ENCODE assay signal across 25 cellular contexts in genomic region chr17:82802141-82802540, GRCh38. TPM values are rescaled to one million over a fixed set of nuclear protein-coding genes. Genes with fewer than 3 reads are reported as not detected.
A peak's percentile ranks its signal among the peaks of the same experiment; 100 is the strongest.
DNase-seq lines count a peak whose midpoint lies in the region; ATAC-seq, FAIRE-seq and TF ChIP-seq lines count a peak whose summit lies in the region.
"Had no signal": no experiment of that assay in that cellular context is flagged by ENCODE, and none has a peak within 500 bp of the region (broad histone marks: within the 10 kb centered on the region; RNA-seq: fewer than 3 reads in every experiment).

No MANE protein-coding gene starts in this region.

- no peak overlapping the region for H3K9ac ChIP-seq in astrocyte (ENCODE audit: low read length)

- H3F3A ChIP-seq in GM23338 (replicated peaks; ENCODE audit: low read depth) = no peaks in the 10 kb centered on the region
- no peaks in the 10 kb centered on the region for H3F3A ChIP-seq in PC-9 (ENCODE audit: insufficient read depth, low read depth)

- H2AFZ ChIP-seq in GM23338 (no peak overlapping the region), astrocyte (ENCODE audit: low read depth, low read length) (no peak overlapping the region), PC-9 (no peak overlapping the region)

- H4K20me1 ChIP-seq in GM23338 (replicated peaks; ENCODE audit: insufficient read depth) = no peaks in the 10 kb centered on the region; the same call in 1 of the 2 replicates
- H4K20me1 ChIP-seq in astrocyte (ENCODE audit: insufficient read depth, low read length) = peaks cover 20% of the 10 kb centered on the region
- H4K20me1 ChIP-seq in PC-9 (ENCODE audit: insufficient read depth) = no peaks in the 10 kb centered on the region

- H3K79me2 ChIP-seq in GM23338 (replicated peaks; ENCODE audit: insufficient read depth) (peaks cover 37% of the 10 kb centered on the region), astrocyte (ENCODE audit: insufficient read depth, low read length) (peaks cover 3% of the 10 kb centered on the region), PC-9 (ENCODE audit: low read depth) (no peaks in the 10 kb centered on the region)

- H3K9me3 ChIP-seq in A673 (ENCODE audit: low read depth, low read length, poor library complexity, severe bottlenecking) (no peaks in the 10 kb centered on the region), astrocyte (ENCODE audit: insufficient read depth, low read depth, low read length) (no peaks in the 10 kb centered on the region), PC-9 (ENCODE audit: insufficient read depth, low read depth) (no peaks in the 10 kb centered on the region)
- H3K9me3 ChIP-seq: HAP-1 had no signal

- H3K36me3 Mint-ChIP-seq in GM23338 (ENCODE audit: low read depth) = peaks cover 57% of the 10 kb centered on the region
- H3K36me3 Mint-ChIP-seq in astrocyte (ENCODE audit: low read depth, unreplicated experiment) = peaks cover 11% of the 10 kb centered on the region

- H3K4me3 ChIP-seq in A673 (ENCODE audit: low read depth, low read length, poor library complexity, severe bottlenecking) = no peak overlapping the region
- H3K4me3 ChIP-seq in GM23338 = no peak overlapping the region
- no peak overlapping the region for H3K4me3 ChIP-seq in astrocyte (ENCODE audit: insufficient read depth, low read depth, low read length)
- peak overlapping the region; percentile 33 for H3K4me3 ChIP-seq in fibroblast of villous mesenchyme (ENCODE audit: low read depth, low read length)
- no peak overlapping the region for H3K4me3 ChIP-seq in PC-9
- H3K4me3 ChIP-seq: HAP-1 had no signal

- peaks cover 10% of the 10 kb centered on the region for H3K4me1 Mint-ChIP-seq in GM23338
- peaks cover 5% of the 10 kb centered on the region for H3K4me1 Mint-ChIP-seq in astrocyte (ENCODE audit: low read depth, unreplicated experiment)

- FAIRE-seq in astrocyte (lab: Jason Lieb, UNC) = no peak
- FAIRE-seq: frontal cortex had no signal

- DNase-seq in A673 (ENCODE audit: low spot score) (no peak), GM23338 (ENCODE audit: low spot score) (no peak), astrocyte (ENCODE audit: low read depth) (peak; percentile 60), fibroblast of villous mesenchyme (ENCODE audit: low read depth) (peak; percentile 40), PC-9 (no peak), SIG-M5 (lab: John Stamatoyannopoulos, UW) (no peak)
- DNase-seq: activated CD4-positive, CD25-positive, alpha-beta regulatory T cell; activated T-cell treated with anti-CD3 and anti-CD28 coated beads, Interleukin-2, amount 50 U/mL, for 72 hours; CD4-positive, alpha-beta T cell; effector memory CD4-positive, alpha-beta T cell; left colon; NCI-H1930; nucleus accumbens; stimulated activated naive CD4-positive, alpha-beta T cell treated with Interleukin-2 at 50 U/mL for 16 hours; T-helper 2 cell; trophoblast cell had no signal

- H3K27me3 Mint-ChIP-seq in GM23338 (ENCODE audit: insufficient read depth, low read depth, poor library complexity) = peaks cover 15% of the 10 kb centered on the region
- no peaks in the 10 kb centered on the region for H3K27me3 Mint-ChIP-seq in astrocyte (ENCODE audit: low read depth, unreplicated experiment)
- H3K27me3 Mint-ChIP-seq: CD4-positive, alpha-beta T cell; central memory CD8-positive, alpha-beta T cell had no signal

- no peak overlapping the region for H3K4me2 ChIP-seq in GM23338
- H3K4me2 ChIP-seq in astrocyte (ENCODE audit: low read length) = no peak overlapping the region
- H3K4me2 ChIP-seq in PC-9 = no peak overlapping the region

- ATAC-seq in GM23338 (no peak), HG03097 (IDR thresholded peaks at IDR 0.05; ENCODE audit: low FRiP score, unreplicated experiment) (no peak), GM21447 (IDR thresholded peaks at IDR 0.05; ENCODE audit: unreplicated experiment) (no peak)
- ATAC-seq: activated T-cell treated with anti-CD3 and anti-CD28 coated beads, Interleukin-2, amount 50 U/mL, for 72 hours; left colon; right cardiac atrium; Right ventricle myocardium inferior had no signal

- no peak overlapping the region for H3K27ac Mint-ChIP-seq in GM23338
- peak overlapping the region; percentile 64 for H3K27ac Mint-ChIP-seq in astrocyte (ENCODE audit: unreplicated experiment)
- H3K27ac Mint-ChIP-seq: activated T-cell treated with anti-CD3 and anti-CD28 coated beads, Interleukin-2, amount 50 U/mL, for 72 hours; CD4-positive, alpha-beta T cell had no signal

- H3K27me3 ChIP-seq in A673 (replicated peaks; ENCODE audit: insufficient read depth, low read depth, low read length, poor library complexity) (no peaks in the 10 kb centered on the region), GM23338 (ENCODE audit: insufficient read depth) (no peaks in the 10 kb centered on the region), astrocyte (ENCODE audit: insufficient read depth, low read length) (no peaks in the 10 kb centered on the region), PC-9 (ENCODE audit: insufficient read depth, low read depth) (no peaks in the 10 kb centered on the region)

- TF ChIP-seq CTCF in A673 (conservative IDR thresholded peaks at IDR 0.05; ENCODE audit: low read depth, low read length) (no peak), GM23338 (conservative IDR thresholded peaks at IDR 0.05; ENCODE audit: low read depth in 2 of 2) (no peak), astrocyte (IDR thresholded peaks at IDR 0.05; ENCODE audit: insufficient read depth, low read depth, low read length) (no peak), fibroblast of villous mesenchyme (IDR thresholded peaks at IDR 0.05; ENCODE audit: insufficient read depth, low read depth, low read length) (no peak), PC-9 (conservative IDR thresholded peaks at IDR 0.05) (no peak)

- no peak overlapping the region for H3K4me3 Mint-ChIP-seq in GM23338
- no peak overlapping the region for H3K4me3 Mint-ChIP-seq in astrocyte (ENCODE audit: unreplicated experiment)
- H3K4me3 Mint-ChIP-seq: activated T-cell treated with anti-CD3 and anti-CD28 coated beads, Interleukin-2, amount 50 U/mL, for 72 hours; CD4-positive, alpha-beta T cell; central memory CD8-positive, alpha-beta T cell had no signal

- CTCF ChIA-PET in A673 (lab: Charles Lee) = interaction anchor here (0.7 kb wide), 1 partner anchor 21 kb away, joined by 6 read pairs; no protein-coding TSS in a partner anchor
- CTCF ChIA-PET in PC-9 (lab: Charles Lee) = no interaction called here

- peaks cover 32% of the 10 kb centered on the region for H3K9me3 Mint-ChIP-seq in GM23338
- peaks cover 4% of the 10 kb centered on the region for H3K9me3 Mint-ChIP-seq in astrocyte (ENCODE audit: unreplicated experiment)
- H3K9me3 Mint-ChIP-seq: CD4-positive, alpha-beta T cell; central memory CD8-positive, alpha-beta T cell had no signal

- BruUV-seq in A673 (replicated peaks; lab: Mats Ljungman, UMichigan) (no TSS peak), PC-9 (replicated peaks; lab: Mats Ljungman, UMichigan) (no TSS peak)

- intact Hi-C loops in A673 (cut with micrococcal nuclease; ENCODE audit: unreplicated experiment) = no loop called here
- intact Hi-C loops in PC-9 (cut with micrococcal nuclease; ENCODE audit: unreplicated experiment) = no loop called here

- POLR2A ChIA-PET in A673 (lab: Charles Lee; ENCODE audit: low non-redundant PET) (interaction anchor here (0.5 kb wide), 1 partner anchor 45 kb away, joined by 4 read pairs; no protein-coding TSS in a partner anchor), PC-9 (lab: Charles Lee; ENCODE audit: unreplicated experiment) (no interaction called here)

- no peaks in the 10 kb centered on the region for H3K4me1 ChIP-seq in A673 (ENCODE audit: insufficient read depth, low read length, poor library complexity, severe bottlenecking)
- H3K4me1 ChIP-seq in GM23338 (ENCODE audit: insufficient read depth) = no peaks in the 10 kb centered on the region
- H3K4me1 ChIP-seq in astrocyte (ENCODE audit: insufficient read depth, low read length) = no peaks in the 10 kb centered on the region
- H3K4me1 ChIP-seq in PC-9 (replicated peaks; ENCODE audit: insufficient read depth) = no peaks in the 10 kb centered on the region
- H3K4me1 ChIP-seq: HAP-1 had no signal

- H3K9me2 ChIP-seq in GM23338 (ENCODE audit: insufficient read depth) (no peaks in the 10 kb centered on the region), PC-9 (ENCODE audit: insufficient read depth) (no peaks in the 10 kb centered on the region)

- H3K27ac ChIP-seq in A673 (ENCODE audit: low read depth, low read length, poor library complexity, severe bottlenecking) (peak overlapping the region; percentile 47), GM23338 (ENCODE audit: low read depth) (peak overlapping the region; percentile 85), astrocyte (ENCODE audit: low read depth, low read length) (no peak overlapping the region), PC-9 (no peak overlapping the region)

- H3K36me3 ChIP-seq in A673 (ENCODE audit: insufficient read depth, low read length, poor library complexity, severe bottlenecking) (peaks cover 13% of the 10 kb centered on the region), GM23338 (ENCODE audit: insufficient read depth) (peaks cover 14% of the 10 kb centered on the region; the same call in 1 of the 2 replicates), astrocyte (ENCODE audit: insufficient read depth, low read length) (no peaks in the 10 kb centered on the region), PC-9 (ENCODE audit: low read depth) (no peaks in the 10 kb centered on the region)

TF ChIP-seq in GM23338, 12 proteins besides CTCF, POLR2A, EP300 and RAD21:
- TF ChIP-seq CREB1 (CRISPR knock-in tag; IDR thresholded peaks at IDR 0.05; ENCODE audit: low read depth) (no peak), STAT1 (IDR thresholded peaks at IDR 0.05; ENCODE audit: unreplicated experiment) (no peak)
TF ChIP-seq in GM23338: peak in this region for 0.

RNA-seq across cellular contexts. Expression of gene ZNF750, which starts 37.7 kb away (rescaled TPM):
- total RNA-seq in A673 (2021) (not detected in 2 replicates), astrocyte (0.07 and 0.34 TPM in 2 replicates), fibroblast of villous mesenchyme (not detected in 2 replicates), PC-9 (2021) (0.35 and 0.44 TPM in 2 replicates)
- total RNA-seq in GM23338 (2014; rRNA removed; shearing (Covaris generic)) = 0.17 TPM in 1 of 2 replicates, not detected in the other
- polyA plus RNA-seq in GM23338 (2016; fragmentation: Nextera tagmentation; extraction: Ambion mirVana) = 0.13 and 0.19 TPM in 2 replicates
- total RNA-seq: activated T-cell treated with anti-CD3 and anti-CD28 coated beads, Interleukin-2, amount 50 U/mL, for 72 hours; CD4-positive, alpha-beta T cell; frontal cortex; left colon; mononuclear cell; NCI-H460; right cardiac atrium; Right ventricle myocardium inferior had no signal

RNA-seq across cellular contexts. Expression of gene TBCD, which starts 50.3 kb away (rescaled TPM):
- total RNA-seq in A673 (2021) = 113 and 129 TPM in 2 replicates
- total RNA-seq in GM23338 (2014; rRNA removed; shearing (Covaris generic)) = 116 and 122 TPM in 2 replicates
- polyA plus RNA-seq in GM23338 (2016; fragmentation: Nextera tagmentation; extraction: Ambion mirVana) = 72.4 and 75.0 TPM in 2 replicates
- total RNA-seq in astrocyte = 31.8 and 35.6 TPM in 2 replicates
- 22.5 and 29.6 TPM in 2 replicates for total RNA-seq in fibroblast of villous mesenchyme
- 111 and 115 TPM in 2 replicates for total RNA-seq in PC-9 (2021)

Comparison
In these comparisons a context has a peak if more than half of its experiments do, and no peak if none do; other contexts are left out.
1. DNase-seq: peak in astrocyte (single experiment) and fibroblast of villous mesenchyme (single experiment); none in A673 (single experiment), GM23338 (single experiment), PC-9 (0 of 2) and SIG-M5 (single experiment).
2. H3K27ac ChIP-seq: peak in A673 (single experiment) and GM23338 (single experiment); none in astrocyte (single experiment) and PC-9 (single experiment).